ENCODE assay signal across 21 cellular contexts in the genomic region with DNA sequence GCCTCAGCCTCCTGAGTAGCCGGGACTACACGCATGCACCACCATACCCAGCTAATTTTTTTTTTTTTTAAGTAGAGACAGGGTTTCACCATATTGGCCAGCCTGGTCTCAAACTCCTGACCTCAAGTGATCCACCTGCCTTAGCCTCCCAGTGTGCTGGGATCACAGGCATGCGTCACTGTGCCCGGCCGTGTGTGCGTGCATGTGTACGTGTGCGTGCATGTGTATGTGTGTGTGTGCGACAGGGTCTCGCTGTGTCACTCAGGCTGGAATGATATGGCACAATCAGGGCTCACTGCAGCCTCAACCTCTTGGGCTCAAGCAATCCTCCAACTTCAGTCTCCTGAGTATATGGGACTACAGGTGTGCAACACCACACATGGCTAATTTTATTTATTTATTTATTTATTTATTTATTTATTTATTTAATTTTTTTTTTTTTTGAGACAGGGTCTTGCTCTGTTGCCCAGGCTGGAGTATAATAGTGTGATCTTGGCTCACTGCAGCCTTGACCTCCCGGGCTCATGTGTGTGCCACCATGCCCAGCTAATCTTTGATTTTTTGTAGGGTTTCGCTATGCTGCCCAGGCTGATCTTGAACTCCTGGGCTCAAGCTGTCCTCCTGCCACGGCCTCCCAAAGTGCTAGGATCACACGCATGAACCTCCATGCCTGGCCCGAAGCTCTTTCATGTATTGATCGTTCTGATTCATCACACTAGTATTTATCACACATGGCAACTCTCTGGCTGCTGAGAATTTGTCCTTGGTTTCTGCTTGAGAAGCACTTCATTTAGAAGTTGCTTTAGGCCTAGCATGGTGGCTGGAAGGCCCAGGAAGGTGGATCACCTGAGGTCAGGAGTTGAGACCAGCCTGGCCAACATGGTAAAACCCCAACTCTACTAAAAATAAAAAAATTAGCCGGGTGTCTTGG. TPM values are rescaled to one million over a fixed set of nuclear protein-coding genes. Genes with fewer than 3 reads are reported as not detected.
DNase-seq lines count a peak whose midpoint lies in the region; ATAC-seq and TF ChIP-seq lines count a peak whose summit lies in the region.
"Had no signal": no experiment of that assay in that cellular context is flagged by ENCODE, and none has a peak within 500 bp of the region (broad histone marks: within the 10 kb centered on the region; RNA-seq: fewer than 3 reads in every experiment).

No MANE protein-coding gene starts in this region.

- no peaks in the 10 kb centered on the region for H3K9me3 ChIP-seq in tibial artery
- H3K9me3 ChIP-seq: BLaER1, body of pancreas, Caco-2, heart left ventricle, neutrophil had no signal

- H3K27me3 Mint-ChIP-seq in activated CD8-positive, alpha-beta memory T cell treated with anti-CD3 and anti-CD28 coated beads, Interleukin-2, amount 10 ng/mL, durations not matched to agents 7 days and 5 days = no peaks in the 10 kb centered on the region
- H3K27me3 Mint-ChIP-seq in T-cell (no peaks in the 10 kb centered on the region), mesothelial cell of epicardium (ENCODE audit: low read depth) (no peaks in the 10 kb centered on the region)

- no peaks in the 10 kb centered on the region for H3K27me3 ChIP-seq in tibial artery
- H3K27me3 ChIP-seq: BLaER1, body of pancreas, heart left ventricle, neutrophil had no signal

- CTCF ChIA-PET in activated CD8-positive, alpha-beta memory T cell treated with anti-CD3 and anti-CD28 coated beads, Interleukin-2, amount 10 ng/mL, durations not matched to agents 7 days and 5 days (lab: Charles Lee) = interaction anchor here (0.9 to 1.8 kb wide), 3 partner anchors 35 to 60 kb away, joined by 3 to 13 read pairs (median 6); no protein-coding TSS in a partner anchor
- CTCF ChIA-PET in T-cell (lab: Charles Lee) = interaction anchor here (0.6 to 1.0 kb wide), 3 partner anchors 13 to 14 kb away, joined by 3 to 14 read pairs (median 8); no protein-coding TSS in a partner anchor

- H3K27ac Mint-ChIP-seq in activated CD8-positive, alpha-beta memory T cell treated with anti-CD3 and anti-CD28 coated beads, Interleukin-2, amount 10 ng/mL, durations not matched to agents 7 days and 5 days = peak overlapping the region; percentile 52
- H3K27ac Mint-ChIP-seq in T-cell = peak overlapping the region; percentile 49 to 78
- H3K27ac Mint-ChIP-seq in mesothelial cell of epicardium = no peak overlapping the region

- intact Hi-C loops in tibial artery (cut with DNase I; ENCODE audit: low total_unique reads) = loop anchor here (5.0 kb wide), 1 partner anchor 36 kb away; the partner anchor contains the start of gene CLIP1

- H3K4me3 Mint-ChIP-seq in activated CD8-positive, alpha-beta memory T cell treated with anti-CD3 and anti-CD28 coated beads, Interleukin-2, amount 10 ng/mL, durations not matched to agents 7 days and 5 days = no peak overlapping the region
- H3K4me3 Mint-ChIP-seq in T-cell (no peak overlapping the region), mesothelial cell of epicardium (no peak overlapping the region)

- peaks cover 0 to 51% (median 0%) of the 10 kb centered on the region in 4 donors for H3K4me1 ChIP-seq in tibial artery
- H3K4me1 ChIP-seq: body of pancreas had no signal

- H3K36me3 ChIP-seq in tibial artery = no peaks in the 10 kb centered on the region
- H3K36me3 ChIP-seq: BLaER1, heart left ventricle, neutrophil had no signal

- peaks cover 2% of the 10 kb centered on the region for H3K36me3 Mint-ChIP-seq in activated CD8-positive, alpha-beta memory T cell treated with anti-CD3 and anti-CD28 coated beads, Interleukin-2, amount 10 ng/mL, durations not matched to agents 7 days and 5 days
- H3K36me3 Mint-ChIP-seq in T-cell (no peaks in the 10 kb centered on the region), mesothelial cell of epicardium (no peaks in the 10 kb centered on the region)

- peaks cover 31% of the 10 kb centered on the region for H3K4me1 Mint-ChIP-seq in activated CD8-positive, alpha-beta memory T cell treated with anti-CD3 and anti-CD28 coated beads, Interleukin-2, amount 10 ng/mL, durations not matched to agents 7 days and 5 days
- peaks cover 11 to 25% (median 19%) of the 10 kb centered on the region in 3 donors for H3K4me1 Mint-ChIP-seq in T-cell
- H3K4me1 Mint-ChIP-seq in mesothelial cell of epicardium = no peaks in the 10 kb centered on the region

- POLR2A ChIA-PET in T-cell (lab: Charles Lee) = no interaction called here

- H3K4me3 ChIP-seq in tibial artery = no peak overlapping the region
- H3K4me3 ChIP-seq: BLaER1, body of pancreas, heart left ventricle, PC-9 had no signal

- DNase-seq in activated CD8-positive, alpha-beta memory T cell treated with anti-CD3 and anti-CD28 coated beads, Interleukin-2, amount 10 ng/mL, durations not matched to agents 7 days and 5 days = no peak
- DNase-seq in activated CD8-positive, alpha-beta memory T cell treated with anti-CD3 and anti-CD28 coated beads for 24 hours = no peak
- DNase-seq in T-cell (no peak), kidney tubule cell (ENCODE audit: low spot score) (peak; percentile 54), tibial artery (no peak), G401 (ENCODE audit: low spot score) (no peak), mesothelial cell of epicardium (ENCODE audit: low spot score in 2 of 2, unreplicated experiment in 2 of 2) (no peak)
- DNase-seq: Caco-2; EL; heart left ventricle; left cardiac atrium; MV-4-11; NCI-H510A treated with DMSO at 0.1 percent for 48 hours; PC-9; small intestine; stimulated activated CD4-positive, alpha-beta T cell treated with anti-CD3 and anti-CD28 coated beads, Interleukin-1b, Interleukin-23, amount 100 ng/mL, for 48 hours had no signal

- in situ Hi-C loops in G401 (cut with HindIII; ENCODE audit: low sequenced_read_pairs) = no loop called here

- no peaks in the 10 kb centered on the region for H3K9me3 Mint-ChIP-seq in activated CD8-positive, alpha-beta memory T cell treated with anti-CD3 and anti-CD28 coated beads, Interleukin-2, amount 10 ng/mL, durations not matched to agents 7 days and 5 days (ENCODE audit: low read depth)
- H3K9me3 Mint-ChIP-seq in T-cell = no peaks in the 10 kb centered on the region
- no peaks in the 10 kb centered on the region for H3K9me3 Mint-ChIP-seq in mesothelial cell of epicardium

- TF ChIP-seq CTCF in tibial artery (IDR thresholded peaks at IDR 0.05) (no peak), mesothelial cell of epicardium (IDR thresholded peaks at IDR 0.05; ENCODE audit: unreplicated experiment) (no peak)

- peak overlapping the region; percentile 56 to 69 for H3K27ac ChIP-seq in tibial artery
- H3K27ac ChIP-seq: BLaER1, body of pancreas, epithelial cell of prostate, heart left ventricle, neutrophil, PC-9 had no signal

- no peak for ATAC-seq in activated CD8-positive, alpha-beta memory T cell treated with anti-CD3 and anti-CD28 coated beads, Interleukin-2, amount 10 ng/mL, durations not matched to agents 7 days and 5 days
- no peak for ATAC-seq in T-cell (replicated peaks in 1 of 4)
- no peak for ATAC-seq in GM21717 (IDR thresholded peaks at IDR 0.05; ENCODE audit: unreplicated experiment)
- ATAC-seq: body of pancreas, heart left ventricle, left cardiac atrium had no signal

RNA-seq across cellular contexts. Expression of gene CLIP1, which starts 35.9 kb away (rescaled TPM):
- 10 to 100 TPM; 56.2 to 75.7 TPM for total RNA-seq in activated CD8-positive, alpha-beta memory T cell treated with anti-CD3 and anti-CD28 coated beads, Interleukin-2, amount 10 ng/mL, durations not matched to agents 7 days and 5 days
- total RNA-seq in T-cell (10 to 100 TPM; 47.2 to 69.5 (median 59.4) TPM), mesothelial cell of epicardium (58.9 to 65.2 TPM (median 61.9 TPM) in 3 replicates)
- total RNA-seq in G401 (2014; rRNA removed; shearing (Covaris generic)) = 19.7 and 21.6 TPM in 2 replicates

RNA-seq across cellular contexts. Expression of gene ZCCHC8, which starts 42.4 kb away (rescaled TPM):
- total RNA-seq in activated CD8-positive, alpha-beta memory T cell treated with anti-CD3 and anti-CD28 coated beads, Interleukin-2, amount 10 ng/mL, durations not matched to agents 7 days and 5 days = 10 to 100 TPM; 45.2 to 45.3 TPM
- total RNA-seq in T-cell (10 to 100 TPM; 41.9 to 49.5 (median 45.3) TPM), mesothelial cell of epicardium (27.2 to 28.6 TPM (median 28.4 TPM) in 3 replicates)
- 19.4 and 24.7 TPM in 2 replicates for total RNA-seq in G401 (2014; rRNA removed; shearing (Covaris generic))
